ENCODE assay signal across 8 cellular contexts in genomic region chr12:51392556-51393237, GRCh38. TPM values are rescaled to one million over a fixed set of nuclear protein-coding genes. Genes with fewer than 3 reads are reported as not detected.
DNase-seq lines count a peak whose midpoint lies in the region; ATAC-seq, FAIRE-seq and TF ChIP-seq lines count a peak whose summit lies in the region.

No MANE protein-coding gene starts in this region.

- H3K9me3 ChIP-seq in keratinocyte (ENCODE audit: control insufficient read depth, low read depth, low read length), result no peaks in the 10 kb centered on the region
- no peaks in the 10 kb centered on the region for H3K9me3 ChIP-seq in upper lobe of left lung

- H3K27ac ChIP-seq in keratinocyte (ENCODE audit: control insufficient read depth, insufficient read depth, low read length), result peak overlapping the region; percentile 69
- peak overlapping the region in 1 of 4 donors; percentile 31 for H3K27ac ChIP-seq in upper lobe of left lung

- peaks cover 0 to 3% of the 10 kb centered on the region in 2 experiments for H3K36me3 ChIP-seq in keratinocyte (ENCODE audit: control insufficient read depth in 2 of 2, extremely low read depth in 1 of 2, insufficient read depth in 2 of 2, low read length in 2 of 2)
- H3K36me3 ChIP-seq in upper lobe of left lung, result no peaks in the 10 kb centered on the region

- ATAC-seq in HG03159 (IDR thresholded peaks at IDR 0.05; ENCODE audit: unreplicated experiment), result peak; percentile 38
- peak in 1 of 2 donors; percentile 25 for ATAC-seq in activated naive CD4-positive, alpha-beta T cell treated with anti-CD3 and anti-CD28 coated beads, Interleukin-2, amount 50 U/mL, for 72 hours
- peak in 1 of 2 donors; percentile 23 for ATAC-seq in upper lobe of left lung (ENCODE audit: low FRiP score in 2 of 2)

- H3K27me3 ChIP-seq in keratinocyte (ENCODE audit: control insufficient read depth, extremely low read depth, insufficient read depth, low read length) (no peaks in the 10 kb centered on the region), upper lobe of left lung (peaks cover 0 to 9% (median 3%) of the 10 kb centered on the region in 4 donors)

- dilution Hi-C loops in keratinocyte (cut with MboI; ENCODE audit: extremely low pct_ligation_motif_present, low sequenced_read_pairs), result no loop called here

- TF ChIP-seq CTCF in keratinocyte (optimal IDR thresholded peaks at IDR 0.05 in 1 of 3, IDR thresholded peaks at IDR 0.05 in 1 of 3, conservative IDR thresholded peaks at IDR 0.05 in 1 of 3; ENCODE audit: extremely low read depth in 1 of 3, insufficient read depth in 2 of 3, low read length in 3 of 3), result no peak
- TF ChIP-seq CTCF in upper lobe of left lung (IDR thresholded peaks at IDR 0.05), result no peak

- peaks cover 51% of the 10 kb centered on the region for H3K4me1 ChIP-seq in keratinocyte (ENCODE audit: control insufficient read depth, extremely low read depth, insufficient read depth, low read length)
- peaks cover 12 to 27% (median 16%) of the 10 kb centered on the region in 4 donors for H3K4me1 ChIP-seq in upper lobe of left lung

- H4K20me1 ChIP-seq in keratinocyte (ENCODE audit: control insufficient read depth, extremely low read depth, insufficient read depth, low read length), result no peaks in the 10 kb centered on the region

- no peak for TF ChIP-seq POLR2A in upper lobe of left lung (IDR thresholded peaks at IDR 0.05)

- H3K9me1 ChIP-seq in keratinocyte (ENCODE audit: control insufficient read depth, extremely low read depth, insufficient read depth, low read length), result peaks cover 4% of the 10 kb centered on the region

- H3K4me3 ChIP-seq in keratinocyte (ENCODE audit: control insufficient read depth in 2 of 3, extremely low read depth in 1 of 3, insufficient read depth in 2 of 3, low read depth in 1 of 3, low read length in 3 of 3) (peak overlapping the region; percentile 18 to 81 (median 72)), upper lobe of left lung (peak overlapping the region in 3 of 4 donors; percentile 54 to 59 (median 58))

- TF ChIP-seq EP300 in upper lobe of left lung (IDR thresholded peaks at IDR 0.05), result no peak

- H3K27ac Mint-ChIP-seq in activated naive CD4-positive, alpha-beta T cell treated with anti-CD3 and anti-CD28 coated beads, Interleukin-2, amount 50 U/mL, for 72 hours, result peak overlapping the region; percentile 16 to 45

- no peak overlapping the region for H2AFZ ChIP-seq in keratinocyte (ENCODE audit: control insufficient read depth, low read length)

- WGBS in upper lobe of left lung, 2 donors, result 50 to 52% methylated on average over 22 of the region's 22 CpGs

- H3K9me3 Mint-ChIP-seq in activated naive CD4-positive, alpha-beta T cell treated with anti-CD3 and anti-CD28 coated beads, Interleukin-2, amount 50 U/mL, for 72 hours, result no peaks in the 10 kb centered on the region

- peak; percentile 28 for DNase-seq in activated CD4-positive, CD25-positive, alpha-beta regulatory T cell treated with anti-CD3 and anti-CD28 coated beads, Interleukin-2, amount 50 U/mL, for 72 hours
- DNase-seq in activated CD4-positive, CD25-positive, alpha-beta regulatory T cell (lab: John Stamatoyannopoulos, UW), result no peak
- no peak for DNase-seq in activated naive CD4-positive, alpha-beta T cell treated with anti-CD3 and anti-CD28 coated beads, Interleukin-2, amount 50 U/mL, for 72 hours (ENCODE audit: low spot score in 2 of 2)
- no peak for DNase-seq in keratinocyte (ENCODE audit: low read depth, low spot score)
- no peak for DNase-seq in upper lobe of left lung
- DNase-seq in NAMALWA (ENCODE audit: low spot score), result no peak
- no peak for DNase-seq in MV-4-11 (lab: John Stamatoyannopoulos, UW)

- peaks cover 4% of the 10 kb centered on the region for H3K79me2 ChIP-seq in keratinocyte (ENCODE audit: control insufficient read depth, insufficient read depth, low read length)

- H3K36me3 Mint-ChIP-seq in activated naive CD4-positive, alpha-beta T cell treated with anti-CD3 and anti-CD28 coated beads, Interleukin-2, amount 50 U/mL, for 72 hours, result no peaks in the 10 kb centered on the region

- peak overlapping the region; percentile 91 for H3K9ac ChIP-seq in keratinocyte (ENCODE audit: control insufficient read depth, extremely low read depth, insufficient read depth, low read length)

- peak overlapping the region; percentile 86 for H3K4me2 ChIP-seq in keratinocyte (ENCODE audit: control insufficient read depth, extremely low read depth, insufficient read depth, low read depth, low read length)

- FAIRE-seq in keratinocyte (lab: Jason Lieb, UNC), result no peak

RNA-seq across cellular contexts. Expression of gene GALNT6, which starts 1.5 kb away (rescaled TPM):
- 1 to 10 TPM; 2.5 to 8.8 TPM for total RNA-seq in activated naive CD4-positive, alpha-beta T cell treated with anti-CD3 and anti-CD28 coated beads, Interleukin-2, amount 50 U/mL, for 72 hours
- polyA plus RNA-seq in keratinocyte, result 42.7 to 78.1 TPM (median 57.5 TPM) in 3 replicates
- polyA plus RNA-seq in keratinocyte (2011; ENCODE audit: low read depth), result 11.4 TPM
- polyA plus RNA-seq in keratinocyte (2011; cell fraction: cytosol; rRNA removed), result 19.7 and 22.1 TPM in 2 replicates
- polyA plus RNA-seq in keratinocyte (2011; cell fraction: nucleus; rRNA removed), result 122 and 134 TPM in 2 replicates
- polyA plus RNA-seq in keratinocyte (2012; ENCODE audit: low replicate concordance), result 42.1 and 70.3 TPM in 2 replicates
- 65.5 to 107 TPM (median 67.8 TPM) in 3 replicates for polyA minus RNA-seq in keratinocyte
- 38.2 TPM for polyA minus RNA-seq in keratinocyte (2011; cell fraction: cytosol; rRNA and poly(A)+ RNA removed)
- polyA minus RNA-seq in keratinocyte (2011; cell fraction: nucleus; rRNA and poly(A)+ RNA removed), result 129 and 180 TPM in 2 replicates
- 10 to 100 TPM in 5 of 6 donors, 1 to 10 TPM in 1; 8.3 to 56.6 (median 21.3) TPM for total RNA-seq in upper lobe of left lung

RNA-seq across cellular contexts. Expression of gene SLC4A8, which starts 31.9 kb away (rescaled TPM):
- 10 to 100 TPM in 1 of 2 donors, 1 to 10 TPM in 1; 2.4 to 14.4 TPM for total RNA-seq in activated naive CD4-positive, alpha-beta T cell treated with anti-CD3 and anti-CD28 coated beads, Interleukin-2, amount 50 U/mL, for 72 hours
- 1.1 to 2.3 TPM (median 2.0 TPM) in 3 replicates for polyA plus RNA-seq in keratinocyte
- polyA plus RNA-seq in keratinocyte (2011; ENCODE audit: low read depth), result 1.7 TPM
- 0.95 and 1.5 TPM in 2 replicates for polyA plus RNA-seq in keratinocyte (2011; cell fraction: cytosol; rRNA removed)
- polyA plus RNA-seq in keratinocyte (2011; cell fraction: nucleus; rRNA removed), result 6.0 and 8.2 TPM in 2 replicates
- 0.65 and 0.87 TPM in 2 replicates for polyA plus RNA-seq in keratinocyte (2012; ENCODE audit: low replicate concordance)
- 6.3 to 8.1 TPM (median 6.3 TPM) in 3 replicates for polyA minus RNA-seq in keratinocyte
- 2.5 TPM for polyA minus RNA-seq in keratinocyte (2011; cell fraction: cytosol; rRNA and poly(A)+ RNA removed)
- polyA minus RNA-seq in keratinocyte (2011; cell fraction: nucleus; rRNA and poly(A)+ RNA removed), result 2.8 and 9.3 TPM in 2 replicates
- total RNA-seq in upper lobe of left lung, result 10 to 100 TPM in 1 of 6 donors, 1 to 10 TPM in 5; 2.3 to 13.5 (median 7.4) TPM

RNA-seq across cellular contexts. Expression of gene CELA1, which starts 46.2 kb away (rescaled TPM):
- not detected for total RNA-seq in activated naive CD4-positive, alpha-beta T cell treated with anti-CD3 and anti-CD28 coated beads, Interleukin-2, amount 50 U/mL, for 72 hours
- not detected in 3 replicates for polyA plus RNA-seq in keratinocyte
- not detected for polyA plus RNA-seq in keratinocyte (2011; ENCODE audit: low read depth)
- polyA plus RNA-seq in keratinocyte (2011; cell fraction: cytosol; rRNA removed), result not detected in 2 replicates
- polyA plus RNA-seq in keratinocyte (2011; cell fraction: nucleus; rRNA removed), result 0.16 TPM in 1 of 2 replicates, not detected in the other
- polyA plus RNA-seq in keratinocyte (2012; ENCODE audit: low replicate concordance), result not detected in 2 replicates
- not detected in 3 replicates for polyA minus RNA-seq in keratinocyte
- polyA minus RNA-seq in keratinocyte (2011; cell fraction: cytosol; rRNA and poly(A)+ RNA removed), result not detected
- not detected in 2 replicates for polyA minus RNA-seq in keratinocyte (2011; cell fraction: nucleus; rRNA and poly(A)+ RNA removed)
- total RNA-seq in upper lobe of left lung, result not detected
